9 cellular contexts compared by ENCODE assay signal in the genomic region with DNA sequence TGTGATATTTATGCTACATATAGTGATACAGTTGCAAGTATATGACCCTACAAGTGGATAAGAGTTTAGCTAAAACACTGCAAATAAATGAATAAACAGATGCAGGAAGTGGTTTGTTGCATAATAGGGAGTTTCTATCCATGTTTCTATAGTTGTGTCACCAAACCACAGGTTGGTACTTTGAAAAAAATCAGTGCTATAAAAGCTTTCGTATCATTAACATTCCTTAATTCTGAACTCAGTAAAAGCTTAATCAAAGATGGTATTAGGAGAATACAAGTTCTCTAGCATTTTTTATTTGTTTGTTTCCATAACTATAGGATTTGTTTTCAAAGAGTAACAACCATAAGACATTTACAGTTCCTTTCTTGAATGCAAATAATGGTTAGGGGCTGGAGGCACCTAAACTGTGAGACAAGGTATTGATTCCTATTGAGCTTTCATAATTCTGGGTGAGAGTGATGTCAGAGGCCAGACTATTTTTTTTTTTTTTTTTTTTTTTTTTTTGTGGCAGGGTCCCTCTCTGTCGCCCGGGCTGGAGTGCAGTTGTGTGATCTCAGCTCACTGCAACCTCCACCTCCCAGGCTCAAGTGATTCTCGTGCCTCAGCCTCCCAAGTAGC. TPM values are rescaled to one million over a fixed set of nuclear protein-coding genes. Genes with fewer than 3 reads are reported as not detected.
DNase-seq lines count a peak whose midpoint lies in the region; ATAC-seq and TF ChIP-seq lines count a peak whose summit lies in the region.
"Had no signal": no experiment of that assay in that cellular context is flagged by ENCODE, and none has a peak within 500 bp of the region (broad histone marks: within the 10 kb centered on the region; RNA-seq: fewer than 3 reads in every experiment).

No MANE protein-coding gene starts in this region.

- peak overlapping the region in 3 of 4 donors; percentile 62 to 73 (median 65) for H3K27ac ChIP-seq in Peyer's patch
- H3K27ac ChIP-seq: C4-2B had no signal

- H3K27me3 Mint-ChIP-seq in activated CD4-positive, alpha-beta T cell treated with anti-CD3 and anti-CD28 coated beads, Interleukin-2, amount 10 ng/mL, durations not matched to agents 7 days and 5 days: no peaks in the 10 kb centered on the region

- POLR2A ChIA-PET in activated CD4-positive, alpha-beta T cell treated with anti-CD3 and anti-CD28 coated beads, Interleukin-2, amount 10 ng/mL, durations not matched to agents 7 days and 5 days (lab: Charles Lee): interaction anchor here (0.6 to 1.6 kb wide), 4 partner anchors 9 to 558 kb away, joined by 3 to 6 read pairs (median 4); a partner anchor contains a TSS

- TF ChIP-seq POLR2A in Peyer's patch (IDR thresholded peaks at IDR 0.05): no peak

- peak overlapping the region; percentile 53 for H3K4me3 Mint-ChIP-seq in activated CD4-positive, alpha-beta T cell treated with anti-CD3 and anti-CD28 coated beads, Interleukin-2, amount 10 ng/mL, durations not matched to agents 7 days and 5 days

- no peak for DNase-seq in activated CD4-positive, alpha-beta T cell treated with anti-CD3 and anti-CD28 coated beads, Interleukin-2, amount 10 ng/mL, durations not matched to agents 7 days and 5 days
- no peak for DNase-seq in activated CD4-positive, alpha-beta T cell treated with anti-CD3 and anti-CD28 coated beads for 48 hours
- DNase-seq in Peyer's patch: no peak
- DNase-seq in kidney epithelial cell (ENCODE audit: low read depth): peak; percentile 59
- DNase-seq in NCI-H187 (lab: John Stamatoyannopoulos, UW): no peak
- no peak for DNase-seq in OCI-M2 (lab: John Stamatoyannopoulos, UW; ENCODE audit: unreplicated experiment)
- no peak for DNase-seq in GM10266 (ENCODE audit: extremely low spot score)

- no peaks in the 10 kb centered on the region for H3K27me3 ChIP-seq in Peyer's patch
- no peaks in the 10 kb centered on the region for H3K27me3 ChIP-seq in kidney epithelial cell (ENCODE audit: control insufficient read depth, insufficient read depth, low read length)

- no peaks in the 10 kb centered on the region for H3K36me3 ChIP-seq in Peyer's patch
- H3K36me3 ChIP-seq in kidney epithelial cell (ENCODE audit: control insufficient read depth, insufficient read depth, low read length): no peaks in the 10 kb centered on the region

- ATAC-seq in HG02885 (IDR thresholded peaks at IDR 0.05; ENCODE audit: poor library complexity, unreplicated experiment): peak; percentile 58

- peaks cover 0 to 6% (median 1%) of the 10 kb centered on the region in 4 donors for H3K4me1 ChIP-seq in Peyer's patch

- H3K9me3 Mint-ChIP-seq in activated CD4-positive, alpha-beta T cell treated with anti-CD3 and anti-CD28 coated beads, Interleukin-2, amount 10 ng/mL, durations not matched to agents 7 days and 5 days: peaks cover 4% of the 10 kb centered on the region

- no peak for TF ChIP-seq CTCF in Peyer's patch (IDR thresholded peaks at IDR 0.05)
- TF ChIP-seq CTCF in kidney epithelial cell (IDR thresholded peaks at IDR 0.05; ENCODE audit: insufficient read depth, low read length, poor library complexity, severe bottlenecking): no peak
- no peak for TF ChIP-seq CTCF in GM10266 (IDR thresholded peaks at IDR 0.05; ENCODE audit: control insufficient read depth, insufficient read depth, low read depth, missing control alignments)

- H3K36me3 Mint-ChIP-seq in activated CD4-positive, alpha-beta T cell treated with anti-CD3 and anti-CD28 coated beads, Interleukin-2, amount 10 ng/mL, durations not matched to agents 7 days and 5 days (ENCODE audit: low read depth): peaks cover 25% of the 10 kb centered on the region

- CTCF ChIA-PET in activated CD4-positive, alpha-beta T cell treated with anti-CD3 and anti-CD28 coated beads, Interleukin-2, amount 10 ng/mL, durations not matched to agents 7 days and 5 days (lab: Charles Lee): interaction anchor here (0.7 to 2.9 kb wide), 7 partner anchors 8 to 525 kb away, joined by 3 to 11 read pairs (median 4); no protein-coding TSS in a partner anchor

- H3K4me1 Mint-ChIP-seq in activated CD4-positive, alpha-beta T cell treated with anti-CD3 and anti-CD28 coated beads, Interleukin-2, amount 10 ng/mL, durations not matched to agents 7 days and 5 days: peaks cover 84% of the 10 kb centered on the region

- no peaks in the 10 kb centered on the region for H3K9me3 ChIP-seq in Peyer's patch

- peak overlapping the region; percentile 99 for H3K27ac Mint-ChIP-seq in activated CD4-positive, alpha-beta T cell treated with anti-CD3 and anti-CD28 coated beads, Interleukin-2, amount 10 ng/mL, durations not matched to agents 7 days and 5 days

- H3K4me3 ChIP-seq in Peyer's patch: no peak overlapping the region
- no peak overlapping the region for H3K4me3 ChIP-seq in kidney epithelial cell (ENCODE audit: low read depth, low read length)

RNA-seq across cellular contexts. Expression of a gene that starts 29.6 kb away (rescaled TPM):
- total RNA-seq in activated CD4-positive, alpha-beta T cell treated with anti-CD3 and anti-CD28 coated beads, Interleukin-2, amount 10 ng/mL, durations not matched to agents 7 days and 5 days: 10 to 100 TPM; 60.4 to 66.3 TPM
- total RNA-seq in Peyer's patch (10 to 100 TPM; 16.8 to 68.5 (median 36.0) TPM), kidney epithelial cell (26.5 and 28.2 TPM in 2 replicates)

RNA-seq across cellular contexts. Expression of a gene that starts 32.0 kb away (rescaled TPM):
- total RNA-seq in activated CD4-positive, alpha-beta T cell treated with anti-CD3 and anti-CD28 coated beads, Interleukin-2, amount 10 ng/mL, durations not matched to agents 7 days and 5 days: 10 to 100 TPM; 31.0 to 35.0 TPM
- total RNA-seq in Peyer's patch: 10 to 100 TPM in 1 of 4 donors, 1 to 10 TPM in 2, not detected in 1; 1.2 to 26.4 (median 5.1) TPM
- total RNA-seq in kidney epithelial cell: not detected in 2 replicates

RNA-seq across cellular contexts. Expression of a gene that starts 41.1 kb away (rescaled TPM):
- total RNA-seq in activated CD4-positive, alpha-beta T cell treated with anti-CD3 and anti-CD28 coated beads, Interleukin-2, amount 10 ng/mL, durations not matched to agents 7 days and 5 days: 100 to 1,000 TPM; 399 to 432 TPM
- total RNA-seq in Peyer's patch (100 to 1,000 TPM in 2 of 4 donors, 10 to 100 TPM in 2; 60.2 to 113 (median 96.7) TPM), kidney epithelial cell (103 and 124 TPM in 2 replicates)
